9 cellular contexts compared by ENCODE assay signal in the genomic region with DNA sequence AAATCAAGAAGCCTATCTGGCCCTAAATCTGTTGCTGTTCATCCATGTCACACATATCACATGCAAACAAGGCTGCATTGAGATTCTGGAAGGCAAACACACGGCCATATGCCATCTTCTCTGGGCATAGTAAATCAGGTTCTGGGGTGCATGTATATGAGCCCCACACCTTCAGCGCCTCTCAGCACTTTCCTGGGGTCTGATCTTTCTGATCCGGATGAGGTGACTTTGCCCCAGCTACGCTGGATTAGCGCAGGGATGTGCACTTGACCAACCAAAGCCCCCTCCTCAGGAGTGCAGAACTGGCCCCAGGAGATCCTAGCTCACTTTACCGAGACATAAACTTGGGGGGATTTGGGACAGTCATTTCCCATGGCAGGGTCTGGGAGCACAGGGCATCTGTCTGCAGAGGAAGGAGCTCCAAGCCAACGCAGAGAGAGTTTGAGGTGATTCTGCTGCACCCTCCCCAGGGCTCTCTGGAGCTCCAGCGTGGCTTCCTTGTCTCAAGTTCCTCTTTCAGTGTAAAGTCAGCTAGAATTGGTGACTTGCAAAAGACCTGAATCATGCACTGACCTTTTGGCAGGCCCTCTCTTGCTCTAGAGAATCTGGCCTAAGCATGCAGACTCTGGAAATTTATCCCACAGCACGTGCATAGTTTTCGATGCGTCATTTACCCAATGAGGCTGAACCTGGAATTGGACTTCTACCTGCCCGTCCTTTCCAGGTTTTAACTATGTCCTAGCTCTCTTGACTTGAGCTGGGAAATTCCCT.
DNase-seq lines count a peak whose midpoint lies in the region; ATAC-seq, FAIRE-seq and TF ChIP-seq lines count a peak whose summit lies in the region.
"Had no signal": no experiment of that assay in that cellular context is flagged by ENCODE, and none has a peak within 500 bp of the region (broad histone marks: within the 10 kb centered on the region; RNA-seq: fewer than 3 reads in every experiment).

No MANE protein-coding gene starts in this region.

- peak overlapping the region in 1 of 2 donors; percentile 40 for H3K4me3 Mint-ChIP-seq in stimulated activated naive B cell treated with anti-CD40 and anti-IgM and Interleukin-4, amounts not matched to agents 10 μg/mL and 1 μg/mL and 100 μg/mL, for 72 hours

- ATAC-seq in HG03066 (IDR thresholded peaks at IDR 0.05; ENCODE audit: low read depth, unreplicated experiment): peak; percentile 29
- ATAC-seq in heart right ventricle: peak; percentile 26 to 58 (median 47)
- ATAC-seq in stimulated activated naive B cell treated with anti-CD40 and anti-IgM and Interleukin-4, amounts not matched to agents 10 μg/mL and 1 μg/mL and 100 μg/mL, for 72 hours (replicated peaks): peak; percentile 64 to 66
- ATAC-seq in GM21717 (IDR thresholded peaks at IDR 0.05; ENCODE audit: unreplicated experiment): no peak
- no peak for ATAC-seq in GM18498 (IDR thresholded peaks at IDR 0.05; ENCODE audit: unreplicated experiment)

- intact Hi-C loops in heart right ventricle (cut with DNase I): loop anchor here in 1 of 10 donors (5.0 kb wide), 1 partner anchor 46 kb away; no protein-coding TSS in a partner anchor

- peak overlapping the region; percentile 97 for H3K27ac Mint-ChIP-seq in stimulated activated naive B cell treated with anti-CD40 and anti-IgM and Interleukin-4, amounts not matched to agents 10 μg/mL and 1 μg/mL and 100 μg/mL, for 72 hours

- H3K27ac ChIP-seq in WERI-Rb-1: peak overlapping the region; percentile 89
- H3K27ac ChIP-seq in heart right ventricle: peak overlapping the region in 7 of 10 donors; percentile 14 to 91 (median 40)

- H3K4me3 ChIP-seq in WERI-Rb-1 (ENCODE audit: low read depth, low read length) (no peak overlapping the region), heart right ventricle (no peak overlapping the region)

- H3K36me3 Mint-ChIP-seq in stimulated activated naive B cell treated with anti-CD40 and anti-IgM and Interleukin-4, amounts not matched to agents 10 μg/mL and 1 μg/mL and 100 μg/mL, for 72 hours: no peaks in the 10 kb centered on the region

- H3K4me1 ChIP-seq in heart right ventricle: peaks cover 0 to 76% (median 19%) of the 10 kb centered on the region in 9 donors

- FAIRE-seq in GM12891 (lab: Jason Lieb, UNC): no peak
- FAIRE-seq: endometrium had no signal

- DNase-seq in GM12891 (ENCODE audit: insufficient read length, low spot score): no peak
- DNase-seq in WERI-Rb-1: no peak
- DNase-seq in heart right ventricle: no peak
- DNase-seq in stimulated activated naive B cell treated with anti-CD40 and anti-IgM and Interleukin-4, amounts not matched to agents 10 μg/mL and 1 μg/mL and 100 μg/mL, for 72 hours: peak; percentile 68
- no peak for DNase-seq in SHP77 treated with DMSO at 0.1 percent for 48 hours (lab: John Stamatoyannopoulos, UW)

- no peaks in the 10 kb centered on the region for H3K9me3 ChIP-seq in WERI-Rb-1 (ENCODE audit: severe bottlenecking)
- H3K9me3 ChIP-seq in heart right ventricle: no peaks in the 10 kb centered on the region

- peak; percentile 69 for TF ChIP-seq POLR2A in GM12891 (IDR thresholded peaks at IDR 0.05; ENCODE audit: low read depth, low read length)

- WGBS in heart right ventricle, 2 donors: 86 to 87% methylated on average over 12 of the region's 12 CpGs

- peaks cover 72 to 91% of the 10 kb centered on the region in 2 donors for H3K4me1 Mint-ChIP-seq in stimulated activated naive B cell treated with anti-CD40 and anti-IgM and Interleukin-4, amounts not matched to agents 10 μg/mL and 1 μg/mL and 100 μg/mL, for 72 hours

- H3K9me3 Mint-ChIP-seq in stimulated activated naive B cell treated with anti-CD40 and anti-IgM and Interleukin-4, amounts not matched to agents 10 μg/mL and 1 μg/mL and 100 μg/mL, for 72 hours: no peaks in the 10 kb centered on the region

- H3K27me3 Mint-ChIP-seq in stimulated activated naive B cell treated with anti-CD40 and anti-IgM and Interleukin-4, amounts not matched to agents 10 μg/mL and 1 μg/mL and 100 μg/mL, for 72 hours: no peaks in the 10 kb centered on the region

- H3K27me3 ChIP-seq in WERI-Rb-1 (ENCODE audit: insufficient read depth, low read depth, severe bottlenecking): no peaks in the 10 kb centered on the region
- H3K27me3 ChIP-seq in heart right ventricle: no peaks in the 10 kb centered on the region

- H3K36me3 ChIP-seq in WERI-Rb-1 (no peaks in the 10 kb centered on the region), heart right ventricle (no peaks in the 10 kb centered on the region)

- TF ChIP-seq CTCF in WERI-Rb-1 (IDR thresholded peaks at IDR 0.05; ENCODE audit: low read depth, low read length) (no peak), heart right ventricle (IDR thresholded peaks at IDR 0.05) (no peak)

TF ChIP-seq in GM12891, 5 proteins besides CTCF, POLR2A, EP300 and RAD21:
- TF ChIP-seq SPI1 (IDR thresholded peaks at IDR 0.05; ENCODE audit: low read depth, low read length) (peak; percentile 76), POU2F2 (IDR thresholded peaks at IDR 0.05; ENCODE audit: low read depth, low read length) (no peak), TAF1 (IDR thresholded peaks at IDR 0.05; ENCODE audit: low read depth, low read length) (no peak), PAX5 (IDR thresholded peaks at IDR 0.05; ENCODE audit: insufficient read depth, low read length, severe bottlenecking) (no peak)

Comparison
In these comparisons a context has a peak if more than half of its experiments do, and no peak if none do; other contexts are left out.
1. ATAC-seq: peak in HG03066 (single experiment), heart right ventricle (8 of 8) and stimulated activated naive B cell treated with anti-CD40 and anti-IgM and Interleukin-4, amounts not matched to agents 10 μg/mL and 1 μg/mL and 100 μg/mL, for 72 hours (2 of 2); none in GM21717 (single experiment) and GM18498 (single experiment).